7 cellular contexts compared by ENCODE assay signal in the genomic region with DNA sequence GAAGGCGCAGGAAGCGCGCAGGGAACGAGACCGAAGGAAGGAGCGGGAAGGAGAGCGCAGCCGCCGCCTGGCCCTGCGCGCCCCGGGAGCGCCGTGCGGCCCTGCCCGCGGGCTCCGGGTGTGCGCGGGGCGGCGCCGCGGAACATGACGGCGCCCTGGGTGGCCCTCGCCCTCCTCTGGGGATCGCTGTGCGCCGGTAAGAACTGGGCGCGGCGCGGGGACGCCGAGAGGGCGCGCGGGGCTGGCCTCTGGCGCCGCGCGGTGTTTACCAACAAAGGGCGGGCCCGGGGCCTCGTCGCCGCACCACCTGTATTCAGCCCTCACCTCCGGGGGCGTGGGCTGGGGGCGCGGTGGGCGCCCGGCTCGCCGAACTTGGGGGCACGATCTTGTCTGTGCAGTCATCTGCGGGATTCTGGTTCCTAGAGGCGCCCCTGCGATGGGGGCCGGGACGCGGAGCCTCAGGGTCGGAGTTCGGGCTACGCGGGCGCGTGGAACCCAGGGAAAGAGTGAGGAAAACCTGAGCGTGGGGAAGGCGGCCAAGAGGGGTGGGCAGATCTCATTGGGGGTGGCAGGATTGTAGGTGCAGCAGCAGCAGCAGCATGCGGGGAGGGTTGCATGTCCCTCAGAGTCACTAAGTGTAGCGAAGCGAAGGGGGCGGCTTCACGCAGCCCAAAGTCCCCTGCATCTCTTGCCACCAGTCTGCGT. TPM values are rescaled to one million over a fixed set of nuclear protein-coding genes. Genes with fewer than 3 reads are reported as not detected.
DNase-seq lines count a peak whose midpoint lies in the region; ATAC-seq, FAIRE-seq and TF ChIP-seq lines count a peak whose summit lies in the region.

No MANE protein-coding gene starts in this region.

- H3K9me3 ChIP-seq in MG63 = no peaks in the 10 kb centered on the region
- no peaks in the 10 kb centered on the region for H3K9me3 ChIP-seq in pancreas

- H3K36me3 ChIP-seq in MG63 (no peaks in the 10 kb centered on the region), pancreas (no peaks in the 10 kb centered on the region)

- peak overlapping the region; percentile 76 to 92 (median 90) for H3K27ac ChIP-seq in pancreas

- H3K36me3 Mint-ChIP-seq in activated naive CD4-positive, alpha-beta T cell treated with anti-CD3 and anti-CD28 coated beads for 36 hours (ENCODE audit: low read depth) = peaks cover 3% of the 10 kb centered on the region

- TF ChIP-seq CTCF in GM12864 (IDR thresholded peaks at IDR 0.05; ENCODE audit: low read depth, low read length, missing control alignments) = no peak
- TF ChIP-seq CTCF in pancreas (IDR thresholded peaks at IDR 0.05) = no peak

- H3K9me3 Mint-ChIP-seq in activated naive CD4-positive, alpha-beta T cell treated with anti-CD3 and anti-CD28 coated beads for 36 hours = peaks cover 4% of the 10 kb centered on the region

- peak overlapping the region; percentile 64 for H3K4me3 ChIP-seq in GM12864 (ENCODE audit: low read depth, low read length)
- peak overlapping the region; percentile 47 for H3K4me3 ChIP-seq in MG63
- peak overlapping the region; percentile 57 to 83 (median 70) for H3K4me3 ChIP-seq in pancreas

- WGBS in pancreas, 2 donors = 1% methylated on average over 43 to 77 of the region's 77 CpGs

- FAIRE-seq in pancreas (lab: Jason Lieb, UNC) = no peak

- H3K4me1 Mint-ChIP-seq in activated naive CD4-positive, alpha-beta T cell treated with anti-CD3 and anti-CD28 coated beads for 36 hours (ENCODE audit: low read depth) = peaks cover 2% of the 10 kb centered on the region

- CTCF ChIA-PET in activated naive CD4-positive, alpha-beta T cell treated with anti-CD3 and anti-CD28 coated beads for 36 hours (lab: Charles Lee) = interaction anchor here (1.6 kb wide), 1 partner anchor 26 kb away, joined by 6 read pairs; no protein-coding TSS in a partner anchor

- no peaks in the 10 kb centered on the region for H3K27me3 ChIP-seq in MG63
- no peaks in the 10 kb centered on the region for H3K27me3 ChIP-seq in pancreas

- intact Hi-C loops in activated naive CD4-positive, alpha-beta T cell treated with anti-CD3 and anti-CD28 coated beads for 36 hours (cut with micrococcal nuclease) = loop anchor here (1.0 to 5.0 kb wide), 5 partner anchors 108 to 460 kb away; a partner anchor contains a TSS
- intact Hi-C loops in head of caudate nucleus (cut with DNase I) = loop anchor here (5.0 to 10.0 kb wide), 3 partner anchors 33 to 320 kb away; a partner anchor contains a TSS
- intact Hi-C loops in pancreas (cut with DNase I) = no loop called here

- ATAC-seq in GM21723 (IDR thresholded peaks at IDR 0.05; ENCODE audit: unreplicated experiment) (peak; percentile 39), pancreas (peak; percentile 8 to 46 (median 22))

- no peaks in the 10 kb centered on the region for H3K27me3 Mint-ChIP-seq in activated naive CD4-positive, alpha-beta T cell treated with anti-CD3 and anti-CD28 coated beads for 36 hours (ENCODE audit: low read depth)

- peaks cover 21 to 34% (median 30%) of the 10 kb centered on the region in 3 donors for H3K4me1 ChIP-seq in pancreas

- H3K27ac Mint-ChIP-seq in activated naive CD4-positive, alpha-beta T cell treated with anti-CD3 and anti-CD28 coated beads for 36 hours = peak overlapping the region; percentile 74

- DNase-seq in GM12864 (ENCODE audit: low read depth) (no peak), MG63 (peak; percentile 14), head of caudate nucleus (peak in 39 of 42 donors; percentile 12 to 67 (median 44)), pancreas (peak; percentile 34 to 85 (median 56)), superior temporal gyrus (ENCODE audit: extremely low spot score) (no peak)
- DNase-seq in activated naive CD4-positive, alpha-beta T cell treated with anti-CD3 and anti-CD28 coated beads for 36 hours = peak; percentile 20

- H3K4me3 Mint-ChIP-seq in activated naive CD4-positive, alpha-beta T cell treated with anti-CD3 and anti-CD28 coated beads for 36 hours = peak overlapping the region; percentile 96

RNA-seq across cellular contexts. Expression of a gene that starts 0.6 kb away (rescaled TPM):
- total RNA-seq in MG63 (2014; rRNA removed; shearing (Covaris generic); ENCODE audit: low replicate concordance) = 1.1 and 1.2 TPM in 2 replicates
- 1 to 10 TPM; 6.5 to 6.9 TPM for total RNA-seq in activated naive CD4-positive, alpha-beta T cell treated with anti-CD3 and anti-CD28 coated beads for 36 hours
- 10 to 100 TPM in 1 of 6 donors, 1 to 10 TPM in 5; 4.1 to 10.9 (median 5.8) TPM for total RNA-seq in pancreas
- 1 to 10 TPM; 1.3 to 2.1 TPM for polyA plus RNA-seq in pancreas

RNA-seq across cellular contexts. Expression of a gene that starts 41.8 kb away (rescaled TPM):
- 4.7 and 5.0 TPM in 2 replicates for total RNA-seq in MG63 (2014; rRNA removed; shearing (Covaris generic); ENCODE audit: low replicate concordance)
- total RNA-seq in activated naive CD4-positive, alpha-beta T cell treated with anti-CD3 and anti-CD28 coated beads for 36 hours = 10 to 100 TPM; 15.9 to 17.3 TPM
- total RNA-seq in pancreas = 1 to 10 TPM; 3.7 to 6.6 (median 4.3) TPM
- polyA plus RNA-seq in pancreas = 10 to 100 TPM in 1 of 2 donors, 1 to 10 TPM in 1; 6.4 to 10.3 TPM

Comparison
In these comparisons a context has a peak if more than half of its experiments do, and no peak if none do; other contexts are left out.
1. DNase-seq: peak in MG63 (single experiment), activated naive CD4-positive, alpha-beta T cell treated with anti-CD3 and anti-CD28 coated beads for 36 hours (single experiment), head of caudate nucleus (39 of 42) and pancreas (6 of 6); none in GM12864 (single experiment) and superior temporal gyrus (single experiment).
2. intact Hi-C loops: an anchor here in activated naive CD4-positive, alpha-beta T cell treated with anti-CD3 and anti-CD28 coated beads for 36 hours (1.0 to 5.0 kb wide) and head of caudate nucleus (5.0 to 10.0 kb wide); none called in pancreas.
3. Peak in every context shown above with its lines, with median percentiles within 50 percentile points of each other: H3K4me3 ChIP-seq.